22 cellular contexts compared by ENCODE assay signal in the genomic region with DNA sequence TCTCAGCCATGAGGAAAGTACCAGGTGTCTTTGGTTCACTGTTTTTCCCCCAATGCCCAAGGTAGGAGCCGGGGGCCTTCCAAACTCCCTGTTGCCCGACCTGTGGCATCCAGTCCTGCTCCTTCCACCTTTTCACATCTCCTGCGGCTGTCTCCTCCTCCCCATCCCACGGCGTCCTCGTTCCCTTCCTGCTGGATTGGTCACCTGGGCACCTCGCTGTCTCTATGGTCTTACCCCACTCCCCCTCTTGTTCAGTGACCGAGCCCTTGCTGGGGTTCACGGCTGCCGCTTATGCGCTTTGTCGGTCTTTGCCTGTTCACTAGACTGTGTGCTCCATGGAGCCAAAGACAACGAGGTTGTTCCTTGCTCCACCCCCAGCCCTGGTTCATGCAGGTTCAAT.
A peak's percentile ranks its signal among the peaks of the same experiment; 100 is the strongest.
DNase-seq lines count a peak whose midpoint lies in the region; ATAC-seq, FAIRE-seq and TF ChIP-seq lines count a peak whose summit lies in the region.
"Had no signal": no experiment of that assay in that cellular context is flagged by ENCODE, and none has a peak within 500 bp of the region (broad histone marks: within the 10 kb centered on the region; RNA-seq: fewer than 3 reads in every experiment).

No MANE protein-coding gene starts in this region.

- CTCF ChIA-PET in naive thymus-derived CD4-positive, alpha-beta T cell (lab: Charles Lee), result no interaction called here

- no peak overlapping the region for H3K9ac ChIP-seq in kidney (ENCODE audit: low read length in 2 of 2)
- no peak overlapping the region for H3K9ac ChIP-seq in neuronal stem cell (ENCODE audit: low read depth, low read length, poor library complexity)
- H3K9ac ChIP-seq: BLaER1 treated with 17β-estradiol and CSF1 and Interleukin-3, amounts not matched to agents 10 nM and 100 nM had no signal

- no peak for FAIRE-seq in kidney (lab: Jason Lieb, UNC)
- FAIRE-seq: A549, D721Med, G401.6, GM12891, GM19239 had no signal

- H3K14ac ChIP-seq in neuronal stem cell (ENCODE audit: low read length), result no peak overlapping the region

- H3K23ac ChIP-seq in neuronal stem cell (ENCODE audit: low read depth, low read length, poor library complexity), result peak overlapping the region; percentile 83

- peak overlapping the region in 1 of 2 donors; percentile 21 for H3K4me3 Mint-ChIP-seq in CD14-positive monocyte
- no peak overlapping the region for H3K4me3 Mint-ChIP-seq in naive thymus-derived CD4-positive, alpha-beta T cell
- H3K4me3 Mint-ChIP-seq: B cell; CD4-positive, CD25-positive, alpha-beta regulatory T cell; CD8-positive, alpha-beta T cell had no signal

- no peak overlapping the region for H4K8ac ChIP-seq in neuronal stem cell (ENCODE audit: low read depth, low read length)

- H4K91ac ChIP-seq in neuronal stem cell (ENCODE audit: low read depth, low read length, poor library complexity), result no peak overlapping the region

- H3K4ac ChIP-seq in neuronal stem cell (ENCODE audit: low read length), result no peak overlapping the region

- H3K4me1 ChIP-seq in kidney (ENCODE audit: control insufficient read depth in 1 of 2, insufficient read depth in 1 of 2, low read depth in 1 of 2, low read length in 2 of 2) (no peaks in the 10 kb centered on the region), neuronal stem cell (ENCODE audit: control insufficient read depth in 2 of 2, insufficient read depth in 1 of 2, low read depth in 1 of 2, low read length in 2 of 2) (peaks cover 0 to 10% of the 10 kb centered on the region in 2 donors)
- no peaks in the 10 kb centered on the region for H3K4me1 ChIP-seq in naive thymus-derived CD4-positive, alpha-beta T cell (ENCODE audit: control insufficient read depth in 2 of 2, insufficient read depth in 2 of 2, low read length in 2 of 2)
- H3K4me1 ChIP-seq: A549, Caco-2 had no signal

- intact Hi-C loops in CD14-positive monocyte (cut with micrococcal nuclease), result no loop called here
- intact Hi-C loops in kidney (cut with DNase I), result no loop called here
- intact Hi-C loops in naive thymus-derived CD4-positive, alpha-beta T cell (cut with micrococcal nuclease), result no loop called here

- DNase-seq in CD14-positive monocyte (ENCODE audit: low spot score), result peak; percentile 24
- DNase-seq in kidney, result peak; percentile 37
- DNase-seq in neuronal stem cell (ENCODE audit: low spot score), result no peak
- no peak for DNase-seq in HuH-7 (ENCODE audit: low spot score)
- DNase-seq in activated naive CD4-positive, alpha-beta T cell treated with anti-CD3 and anti-CD28 coated beads, Interleukin-2, amount 50 U/mL, for 72 hours (ENCODE audit: low spot score in 2 of 2), result no peak
- no peak for DNase-seq in naive thymus-derived CD4-positive, alpha-beta T cell
- DNase-seq: AML-193; Caco-2; Calu3; CD4-positive, CD25-positive, alpha-beta regulatory T cell; CD8-positive, alpha-beta T cell; DMS79 treated with DMSO at 0.1 percent for 48 hours; GF-D8 had no signal

- peaks cover 0 to 4% (median 2%) of the 10 kb centered on the region in 3 experiments for H3K27me3 ChIP-seq in neuronal stem cell (ENCODE audit: control insufficient read depth in 3 of 3, insufficient read depth in 3 of 3, low read depth in 1 of 3, low read length in 3 of 3)
- H3K27me3 ChIP-seq in naive thymus-derived CD4-positive, alpha-beta T cell (ENCODE audit: control insufficient read depth in 2 of 2, insufficient read depth in 2 of 2, low read length in 2 of 2), result no peaks in the 10 kb centered on the region

- no peak overlapping the region for H3K4me3 ChIP-seq in kidney (ENCODE audit: low read length in 2 of 2)
- H3K4me3 ChIP-seq in neuronal stem cell (ENCODE audit: low read length in 2 of 2), result no peak overlapping the region
- no peak overlapping the region for H3K4me3 ChIP-seq in naive thymus-derived CD4-positive, alpha-beta T cell (ENCODE audit: low read length)
- H3K4me3 ChIP-seq: A549; BLaER1 treated with 17β-estradiol and CSF1 and Interleukin-3, amounts not matched to agents 10 nM and 100 nM had no signal

- peak overlapping the region; percentile 20 for H2BK15ac ChIP-seq in neuronal stem cell (ENCODE audit: low read length)

- H3K27ac Mint-ChIP-seq in CD14-positive monocyte, result peak overlapping the region in 2 of 7 donors; percentile 2 to 47
- H3K27ac Mint-ChIP-seq in activated naive CD4-positive, alpha-beta T cell treated with anti-CD3 and anti-CD28 coated beads, Interleukin-2, amount 50 U/mL, for 72 hours, result no peak overlapping the region
- no peak overlapping the region for H3K27ac Mint-ChIP-seq in naive thymus-derived CD4-positive, alpha-beta T cell
- H3K27ac Mint-ChIP-seq: B cell; CD4-positive, CD25-positive, alpha-beta regulatory T cell; CD8-positive, alpha-beta T cell had no signal

- peak overlapping the region; percentile 1 for H3K18ac ChIP-seq in neuronal stem cell (ENCODE audit: low read length)

- no peak overlapping the region for H2BK12ac ChIP-seq in neuronal stem cell (ENCODE audit: low read length)

- H2BK5ac ChIP-seq in neuronal stem cell (ENCODE audit: low read length), result no peak overlapping the region

- H2AFZ ChIP-seq in neuronal stem cell (ENCODE audit: low read length), result no peak overlapping the region

- no peak for ATAC-seq in activated naive CD4-positive, alpha-beta T cell treated with anti-CD3 and anti-CD28 coated beads, Interleukin-2, amount 50 U/mL, for 72 hours
- no peak for ATAC-seq in naive thymus-derived CD4-positive, alpha-beta T cell
- ATAC-seq: A549; CD8-positive, alpha-beta T cell had no signal

- peaks cover 7% of the 10 kb centered on the region for H3K4me1 Mint-ChIP-seq in CD14-positive monocyte
- H3K4me1 Mint-ChIP-seq in naive thymus-derived CD4-positive, alpha-beta T cell, result no peaks in the 10 kb centered on the region
- H3K4me1 Mint-ChIP-seq: B cell; CD4-positive, CD25-positive, alpha-beta regulatory T cell had no signal

- no peaks in the 10 kb centered on the region for H3K36me3 Mint-ChIP-seq in CD14-positive monocyte
- no peaks in the 10 kb centered on the region for H3K36me3 Mint-ChIP-seq in activated naive CD4-positive, alpha-beta T cell treated with anti-CD3 and anti-CD28 coated beads, Interleukin-2, amount 50 U/mL, for 72 hours
- H3K36me3 Mint-ChIP-seq in naive thymus-derived CD4-positive, alpha-beta T cell, result no peaks in the 10 kb centered on the region
- H3K36me3 Mint-ChIP-seq: CD4-positive, CD25-positive, alpha-beta regulatory T cell; CD8-positive, alpha-beta T cell had no signal

- TF ChIP-seq CTCF in CD14-positive monocyte (IDR thresholded peaks at IDR 0.05) (no peak), kidney (IDR thresholded peaks at IDR 0.05; ENCODE audit: borderline replicate concordance, extremely low read depth, insufficient read depth) (no peak)

- H3K4me2 ChIP-seq in neuronal stem cell (ENCODE audit: insufficient read depth, low read length, poor library complexity, severe bottlenecking), result no peak overlapping the region
- H3K4me2 ChIP-seq: A549 had no signal

- H3K9me3 ChIP-seq in kidney (ENCODE audit: control insufficient read depth in 1 of 2, low read length in 2 of 2) (no peaks in the 10 kb centered on the region), neuronal stem cell (replicated peaks in 1 of 2; ENCODE audit: control insufficient read depth in 2 of 2, insufficient read depth in 1 of 2, low read depth in 1 of 2, low read length in 2 of 2) (no peaks in the 10 kb centered on the region)
- H3K9me3 ChIP-seq in naive thymus-derived CD4-positive, alpha-beta T cell (ENCODE audit: control insufficient read depth in 2 of 3, low read length in 3 of 3), result no peaks in the 10 kb centered on the region
- H3K9me3 ChIP-seq: A549, Caco-2 had no signal

- H2AK5ac ChIP-seq in neuronal stem cell (ENCODE audit: low read depth, low read length), result no peak overlapping the region

- peaks cover 0 to 6% (median 1%) of the 10 kb centered on the region in 7 donors for H3K9me3 Mint-ChIP-seq in CD14-positive monocyte
- H3K9me3 Mint-ChIP-seq in activated naive CD4-positive, alpha-beta T cell treated with anti-CD3 and anti-CD28 coated beads, Interleukin-2, amount 50 U/mL, for 72 hours, result no peaks in the 10 kb centered on the region
- H3K9me3 Mint-ChIP-seq in naive thymus-derived CD4-positive, alpha-beta T cell, result no peaks in the 10 kb centered on the region
- H3K9me3 Mint-ChIP-seq: CD8-positive, alpha-beta T cell had no signal

- H3K27me3 Mint-ChIP-seq in CD14-positive monocyte (ENCODE audit: low read depth in 3 of 3), result peaks cover 5 to 18% (median 14%) of the 10 kb centered on the region in 3 donors
- H3K27me3 Mint-ChIP-seq in naive thymus-derived CD4-positive, alpha-beta T cell, result peaks cover 5 to 19% (median 12%) of the 10 kb centered on the region in 5 donors
- H3K27me3 Mint-ChIP-seq: CD4-positive, CD25-positive, alpha-beta regulatory T cell had no signal

- WGBS in neuronal stem cell (ENCODE audit: extremely low coverage in 2 of 2, insufficient read length in 2 of 2, insufficient replicate concordance in 1 of 2), 2 donors, result no CpG with 5 or more reads among the region's 13 CpGs

- peaks cover 3% of the 10 kb centered on the region for H3K79me1 ChIP-seq in neuronal stem cell (ENCODE audit: low read depth, low read length)

- H3K27ac ChIP-seq in kidney (ENCODE audit: low read depth in 2 of 2, low read length in 2 of 2), result no peak overlapping the region
- H3K27ac ChIP-seq in neuronal stem cell (replicated peaks; ENCODE audit: low read length), result no peak overlapping the region
- H3K27ac ChIP-seq in naive thymus-derived CD4-positive, alpha-beta T cell (ENCODE audit: low read depth, low read length), result no peak overlapping the region
- H3K27ac ChIP-seq: 22Rv1, A549, C4-2B had no signal

- H3K36me3 ChIP-seq in kidney (ENCODE audit: control insufficient read depth in 1 of 2, insufficient read depth in 2 of 2, low read length in 2 of 2) (no peaks in the 10 kb centered on the region), neuronal stem cell (replicated peaks in 1 of 2; ENCODE audit: control insufficient read depth in 2 of 2, insufficient read depth in 2 of 2, low read length in 2 of 2) (peaks cover 0 to 2% of the 10 kb centered on the region in 2 donors)
- no peaks in the 10 kb centered on the region for H3K36me3 ChIP-seq in naive thymus-derived CD4-positive, alpha-beta T cell (ENCODE audit: control insufficient read depth in 2 of 3, insufficient read depth in 3 of 3, low read length in 3 of 3)

- POLR2A ChIA-PET in naive thymus-derived CD4-positive, alpha-beta T cell (lab: Charles Lee), result no interaction called here

- H2BK120ac ChIP-seq in neuronal stem cell (ENCODE audit: low read depth, low read length), result no peak overlapping the region

Comparison
In these comparisons a context has a peak if more than half of its experiments do, and no peak if none do; other contexts are left out.
1. DNase-seq: peak in CD14-positive monocyte (single experiment) and kidney (single experiment); none in neuronal stem cell (single experiment), HuH-7 (single experiment), activated naive CD4-positive, alpha-beta T cell treated with anti-CD3 and anti-CD28 coated beads, Interleukin-2, amount 50 U/mL, for 72 hours (0 of 2) and naive thymus-derived CD4-positive, alpha-beta T cell (0 of 9).